In genomic region chr19:57363734-57364181, GRCh38 we compare ENCODE assay signal across 1 cellular context.
TF ChIP-seq lines count a peak whose summit lies in the region.

No MANE protein-coding gene starts in this region.

TF ChIP-seq in SK-N-SH treated with all-trans-retinoic acid at 6 μM for 48 hours, 23 proteins besides CTCF, POLR2A, EP300 and RAD21 (continued from another document):
- TF ChIP-seq, protein P1, sequence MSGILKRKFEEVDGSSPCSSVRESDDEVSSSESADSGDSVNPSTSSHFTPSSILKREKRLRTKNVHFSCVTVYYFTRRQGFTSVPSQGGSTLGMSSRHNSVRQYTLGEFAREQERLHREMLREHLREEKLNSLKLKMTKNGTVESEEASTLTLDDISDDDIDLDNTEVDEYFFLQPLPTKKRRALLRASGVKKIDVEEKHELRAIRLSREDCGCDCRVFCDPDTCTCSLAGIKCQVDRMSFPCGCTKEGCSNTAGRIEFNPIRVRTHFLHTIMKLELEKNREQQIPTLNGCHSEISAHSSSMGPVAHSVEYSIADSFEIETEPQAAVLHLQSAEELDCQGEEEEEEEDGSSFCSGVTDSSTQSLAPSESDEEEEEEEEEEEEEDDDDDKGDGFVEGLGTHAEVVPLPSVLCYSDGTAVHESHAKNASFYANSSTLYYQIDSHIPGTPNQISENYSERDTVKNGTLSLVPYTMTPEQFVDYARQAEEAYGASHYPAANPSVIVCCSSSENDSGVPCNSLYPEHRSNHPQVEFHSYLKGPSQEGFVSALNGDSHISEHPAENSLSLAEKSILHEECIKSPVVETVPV (CRISPR knock-in tag; IDR thresholded peaks at IDR 0.05), result no peak
- TF ChIP-seq ZNF8 (CRISPR knock-in tag; IDR thresholded peaks at IDR 0.05), result no peak
- TF ChIP-seq ISL1 (CRISPR knock-in tag; IDR thresholded peaks at IDR 0.05), result no peak
- no peak for TF ChIP-seq RARB (CRISPR knock-in tag; IDR thresholded peaks at IDR 0.05)
- no peak for TF ChIP-seq SNAI2 (CRISPR knock-in tag; IDR thresholded peaks at IDR 0.05)
- TF ChIP-seq, protein P2, sequence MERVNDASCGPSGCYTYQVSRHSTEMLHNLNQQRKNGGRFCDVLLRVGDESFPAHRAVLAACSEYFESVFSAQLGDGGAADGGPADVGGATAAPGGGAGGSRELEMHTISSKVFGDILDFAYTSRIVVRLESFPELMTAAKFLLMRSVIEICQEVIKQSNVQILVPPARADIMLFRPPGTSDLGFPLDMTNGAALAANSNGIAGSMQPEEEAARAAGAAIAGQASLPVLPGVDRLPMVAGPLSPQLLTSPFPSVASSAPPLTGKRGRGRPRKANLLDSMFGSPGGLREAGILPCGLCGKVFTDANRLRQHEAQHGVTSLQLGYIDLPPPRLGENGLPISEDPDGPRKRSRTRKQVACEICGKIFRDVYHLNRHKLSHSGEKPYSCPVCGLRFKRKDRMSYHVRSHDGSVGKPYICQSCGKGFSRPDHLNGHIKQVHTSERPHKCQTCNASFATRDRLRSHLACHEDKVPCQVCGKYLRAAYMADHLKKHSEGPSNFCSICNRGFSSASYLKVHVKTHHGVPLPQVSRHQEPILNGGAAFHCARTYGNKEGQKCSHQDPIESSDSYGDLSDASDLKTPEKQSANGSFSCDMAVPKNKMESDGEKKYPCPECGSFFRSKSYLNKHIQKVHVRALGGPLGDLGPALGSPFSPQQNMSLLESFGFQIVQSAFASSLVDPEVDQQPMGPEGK (CRISPR knock-in tag; IDR thresholded peaks at IDR 0.05; ENCODE audit: borderline replicate concordance), result no peak
- no peak for TF ChIP-seq ZC3H10 (CRISPR knock-in tag; IDR thresholded peaks at IDR 0.05)
- TF ChIP-seq CREB5 (CRISPR knock-in tag; IDR thresholded peaks at IDR 0.05; ENCODE audit: low read depth), result no peak
